ENCODE assay signal across 2 cellular contexts in genomic region chr18:42734520-42734919, GRCh38.
TF ChIP-seq lines count a peak whose summit lies in the region.

No MANE protein-coding gene starts in this region.

TF ChIP-seq in GM23338, 12 proteins besides CTCF, POLR2A, EP300 and RAD21:
- TF ChIP-seq ZNF462 (CRISPR knock-in tag; IDR thresholded peaks at IDR 0.05) (no peak), JUNB (IDR thresholded peaks at IDR 0.05; ENCODE audit: unreplicated experiment) (no peak), ZNF331 (CRISPR knock-in tag; IDR thresholded peaks at IDR 0.05; ENCODE audit: low read depth) (no peak), NANOG (IDR thresholded peaks at IDR 0.05; ENCODE audit: borderline replicate concordance) (no peak), ETS1 (IDR thresholded peaks at IDR 0.05) (no peak), EZH2 (IDR thresholded peaks at IDR 0.05; ENCODE audit: low read depth, unreplicated experiment) (no peak), REST (IDR thresholded peaks at IDR 0.05; ENCODE audit: unreplicated experiment) (no peak), ZNF114 (CRISPR knock-in tag; IDR thresholded peaks at IDR 0.05) (no peak), STAT1 (IDR thresholded peaks at IDR 0.05; ENCODE audit: unreplicated experiment) (no peak), CREB1 (CRISPR knock-in tag; IDR thresholded peaks at IDR 0.05; ENCODE audit: low read depth) (no peak), POLR2AphosphoS5 (IDR thresholded peaks at IDR 0.05; ENCODE audit: low read depth) (no peak), EZH2phosphoT487 (IDR thresholded peaks at IDR 0.05; ENCODE audit: unreplicated experiment) (no peak)
TF ChIP-seq in GM23338: peak in this region for 0.

TF ChIP-seq in WTC11, 78 proteins besides CTCF, POLR2A, EP300 and RAD21 (continued from another document):
- TF ChIP-seq IRF1 (CRISPR knock-in tag; IDR thresholded peaks at IDR 0.05): no peak
